Comparison of ENCODE assay signal across 27 cellular contexts in genomic region chr10:132280646-132281074, GRCh38.
"Had no signal": no experiment of that assay in that cellular context is flagged by ENCODE, and none has a peak within 500 bp of the region (broad histone marks: within the 10 kb centered on the region; RNA-seq: fewer than 3 reads in every experiment).

No MANE protein-coding gene starts in this region.

- H3K27ac ChIP-seq: heart right ventricle, left lung, right atrium auricular region, suprapubic skin, tibial artery, upper lobe of right lung, VCaP had no signal

- H3K4me1 ChIP-seq: left lung, right atrium auricular region, tibial artery, upper lobe of right lung had no signal

- H3K27me3 ChIP-seq: left lung, right atrium auricular region, upper lobe of right lung had no signal

- H3K36me3 ChIP-seq: heart right ventricle, left lung, right atrium auricular region, suprapubic skin, tibial artery, upper lobe of right lung had no signal

- H3K9me3 ChIP-seq: heart right ventricle, left lung, right atrium auricular region, suprapubic skin, tibial artery, upper lobe of right lung had no signal

- H3K4me2 ChIP-seq: smooth muscle cell had no signal

- H3K4me3 ChIP-seq: heart right ventricle, left lung, right atrium auricular region, smooth muscle cell, suprapubic skin, tibial artery, upper lobe of right lung had no signal

- DNase-seq: activated CD4-positive, alpha-beta T cell treated with anti-CD3 and anti-CD28 coated beads, Interleukin-2, amount 50 U/mL, for 1 hour; activated CD8-positive, alpha-beta memory T cell treated with anti-CD3 and anti-CD28 coated beads for 24 hours; activated effector memory CD4-positive, alpha-beta T cell treated with Interleukin-2 at 50 U/mL for 16 hours; activated naive CD4-positive, alpha-beta T cell treated with anti-CD3 and anti-CD28 coated beads for 36 hours; activated naive CD8-positive, alpha-beta T cell treated with anti-CD3 and anti-CD28 coated beads, Interleukin-2, amount 10 ng/mL, durations not matched to agents 7 days and 5 days; caudate nucleus; foreskin fibroblast; heart right ventricle; midbrain; naive thymus-derived CD4-positive, alpha-beta T cell; stimulated activated CD4-positive, alpha-beta T cell treated with anti-CD3 and anti-CD28 coated beads, Interleukin-15, amount 100 ng/mL, for 24 hours; stimulated activated CD4-positive, alpha-beta T cell treated with anti-CD3 and anti-CD28 coated beads, Interleukin-2, amount 100 ng/mL, for 24 hours; stimulated activated naive CD4-positive, alpha-beta T cell; SW 1271; T-helper 9 cell; tibial artery; upper lobe of right lung had no signal

- H3K4me3 Mint-ChIP-seq: activated naive CD4-positive, alpha-beta T cell treated with anti-CD3 and anti-CD28 coated beads for 36 hours; activated naive CD8-positive, alpha-beta T cell treated with anti-CD3 and anti-CD28 coated beads, Interleukin-2, amount 10 ng/mL, durations not matched to agents 7 days and 5 days; naive thymus-derived CD4-positive, alpha-beta T cell; neural crest cell; T-helper 1 cell treated with Interleukin-12 subunit alpha and Interleukin-12 subunit beta and Interleukin-4 antibody, amounts not matched to agents 30 μg/mL and 1 μg/mL, for 36 hours had no signal

- FAIRE-seq: TTC549 had no signal

- H3K36me3 Mint-ChIP-seq: activated naive CD8-positive, alpha-beta T cell treated with anti-CD3 and anti-CD28 coated beads, Interleukin-2, amount 10 ng/mL, durations not matched to agents 7 days and 5 days; naive thymus-derived CD4-positive, alpha-beta T cell had no signal

- H3K9me3 Mint-ChIP-seq: activated naive CD4-positive, alpha-beta T cell treated with anti-CD3 and anti-CD28 coated beads for 36 hours; activated naive CD8-positive, alpha-beta T cell treated with anti-CD3 and anti-CD28 coated beads, Interleukin-2, amount 10 ng/mL, durations not matched to agents 7 days and 5 days; naive thymus-derived CD4-positive, alpha-beta T cell; neural crest cell; T-helper 1 cell treated with Interleukin-12 subunit alpha and Interleukin-12 subunit beta and Interleukin-4 antibody, amounts not matched to agents 30 μg/mL and 1 μg/mL, for 36 hours had no signal

- ATAC-seq: activated CD4-positive, CD25-positive, alpha-beta regulatory T cell treated with anti-CD3 and anti-CD28 coated beads, Interleukin-2, amount 50 U/mL, for 24 hours; esophagus mucosa; heart right ventricle; left lung; naive thymus-derived CD4-positive, alpha-beta T cell; upper lobe of right lung had no signal

- H3K27ac Mint-ChIP-seq: activated naive CD4-positive, alpha-beta T cell treated with anti-CD3 and anti-CD28 coated beads for 36 hours; activated naive CD8-positive, alpha-beta T cell treated with anti-CD3 and anti-CD28 coated beads, Interleukin-2, amount 10 ng/mL, durations not matched to agents 7 days and 5 days; T-helper 1 cell treated with Interleukin-12 subunit alpha and Interleukin-12 subunit beta and Interleukin-4 antibody, amounts not matched to agents 30 μg/mL and 1 μg/mL, for 36 hours had no signal
